8 cellular contexts compared by ENCODE assay signal in the genomic region with DNA sequence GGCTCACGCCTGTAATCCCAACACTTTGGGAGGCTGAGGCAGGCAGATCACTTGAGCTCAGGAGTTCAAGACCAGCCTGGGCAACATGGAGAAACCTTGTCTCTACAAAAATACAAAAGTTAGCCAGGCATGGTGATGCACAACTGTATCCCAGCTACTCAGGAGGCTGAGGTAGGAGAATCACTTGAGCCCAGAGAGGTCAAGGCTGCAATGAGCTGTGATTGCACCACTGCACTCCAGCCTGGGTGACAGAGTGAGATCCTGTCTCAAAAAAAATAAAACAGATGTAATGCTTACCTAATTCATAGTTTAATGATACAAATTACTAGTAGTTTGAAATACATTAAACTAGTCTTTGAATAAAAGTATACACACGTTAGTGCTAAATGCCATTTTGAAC. TPM values are rescaled to one million over a fixed set of nuclear protein-coding genes. Genes with fewer than 3 reads are reported as not detected.
DNase-seq lines count a peak whose midpoint lies in the region; ATAC-seq and TF ChIP-seq lines count a peak whose summit lies in the region.
"Not testable (repeated sequence)": the region's sequence is repeated elsewhere in the genome, so short reads cannot be mapped to it uniquely, and the experiment has no call there.

No MANE protein-coding gene starts in this region.

- DNase-seq in CD4-positive, CD25-positive, alpha-beta regulatory T cell; dorsolateral prefrontal cortex; left ventricle myocardium inferior; smooth muscle cell (lab: John Stamatoyannopoulos, UW; ENCODE audit: unreplicated experiment); vagina (ENCODE audit: extremely low spot score in 2 of 2): not testable (repeated sequence)
- peak; percentile 86 for DNase-seq in NCI-H460 (ENCODE audit: extremely low read depth, low read depth)

- H3K27ac Mint-ChIP-seq in CD4-positive, CD25-positive, alpha-beta regulatory T cell, result not testable (repeated sequence)
- H3K27ac Mint-ChIP-seq in activated T-helper 17 cell treated with anti-CD3 and anti-CD28 coated beads, Interleukin-2, amount 50 U/mL, for 72 hours, result peak overlapping the region; percentile 31

- H3K27ac ChIP-seq in CD4-positive, CD25-positive, alpha-beta regulatory T cell (ENCODE audit: insufficient read depth, low read length, poor library complexity, severe bottlenecking), result peak overlapping the region; percentile 23
- peak overlapping the region in 44 of 59 donors; percentile 1 to 86 (median 60) for H3K27ac ChIP-seq in dorsolateral prefrontal cortex
- peak overlapping the region; percentile 83 for H3K27ac ChIP-seq in left ventricle myocardium inferior (replicated peaks)
- H3K27ac ChIP-seq in muscle layer of duodenum (ENCODE audit: low read length), result peak overlapping the region; percentile 86
- H3K27ac ChIP-seq in smooth muscle cell (ENCODE audit: low read depth), result peak overlapping the region; percentile 96
- H3K27ac ChIP-seq in vagina, result peak overlapping the region; percentile 79

- 87% methylated on average over 2 of the region's 2 CpGs for WGBS in smooth muscle cell (ENCODE audit: low lambda C conversion rate)

- not testable (repeated sequence) for H3K27me3 ChIP-seq in CD4-positive, CD25-positive, alpha-beta regulatory T cell (ENCODE audit: control insufficient read depth, insufficient read depth, low read length); dorsolateral prefrontal cortex; left ventricle myocardium inferior (ENCODE audit: low read depth); muscle layer of duodenum (ENCODE audit: low read depth, low read length); smooth muscle cell (ENCODE audit: low read depth); vagina

- intact Hi-C loops in dorsolateral prefrontal cortex (cut with DNase I); left ventricle myocardium inferior (cut with micrococcal nuclease); vagina (cut with DNase I): not testable (repeated sequence)

- peak overlapping the region; percentile 3 for H3K9ac ChIP-seq in smooth muscle cell (ENCODE audit: low read depth)

- not testable (repeated sequence) for TF ChIP-seq CTCF in dorsolateral prefrontal cortex (IDR thresholded peaks at IDR 0.05 in 54 of 56, conservative IDR thresholded peaks at IDR 0.05 in 2 of 56; ENCODE audit: low read depth in 1 of 56, partially characterized antibody in 56 of 56); left ventricle myocardium inferior (IDR thresholded peaks at IDR 0.05; ENCODE audit: borderline replicate concordance); smooth muscle cell (IDR thresholded peaks at IDR 0.05; ENCODE audit: borderline replicate concordance, insufficient read depth, poor library complexity, severe bottlenecking); vagina (IDR thresholded peaks at IDR 0.05)

- H3K36me3 ChIP-seq in CD4-positive, CD25-positive, alpha-beta regulatory T cell (ENCODE audit: control insufficient read depth, insufficient read depth, low read length), result peaks cover 14% of the 10 kb centered on the region
- H3K36me3 ChIP-seq in left ventricle myocardium inferior (peaks cover 20% of the 10 kb centered on the region), muscle layer of duodenum (ENCODE audit: control insufficient read depth in 1 of 2, insufficient read depth in 2 of 2, low read length in 2 of 2) (peaks cover under 1 to 11% of the 10 kb centered on the region in 2 donors), vagina (peaks cover 0 to 16% of the 10 kb centered on the region in 2 donors)
- H3K36me3 ChIP-seq in smooth muscle cell (ENCODE audit: low read depth), result not testable (repeated sequence)

- H3K36me3 Mint-ChIP-seq in CD4-positive, CD25-positive, alpha-beta regulatory T cell, result peaks cover 18% of the 10 kb centered on the region
- H3K36me3 Mint-ChIP-seq in activated T-helper 17 cell treated with anti-CD3 and anti-CD28 coated beads, Interleukin-2, amount 50 U/mL, for 72 hours (ENCODE audit: low read depth), result peaks cover 58% of the 10 kb centered on the region

- not testable (repeated sequence) for H3K9me3 ChIP-seq in CD4-positive, CD25-positive, alpha-beta regulatory T cell (ENCODE audit: control insufficient read depth in 2 of 2, low read length in 2 of 2); left ventricle myocardium inferior (replicated peaks); muscle layer of duodenum (ENCODE audit: control insufficient read depth in 1 of 2, low read length in 2 of 2); smooth muscle cell (replicated peaks; ENCODE audit: low read depth); vagina

- not testable (repeated sequence) for H3F3A ChIP-seq in smooth muscle cell (ENCODE audit: low read depth)

- H3K4me3 ChIP-seq in CD4-positive, CD25-positive, alpha-beta regulatory T cell (ENCODE audit: low read depth, low read length); left ventricle myocardium inferior; muscle layer of duodenum (ENCODE audit: low read depth in 1 of 2, low read length in 2 of 2); smooth muscle cell; vagina: not testable (repeated sequence)
- H3K4me3 ChIP-seq in dorsolateral prefrontal cortex, result peak overlapping the region in 11 of 59 donors; percentile 12 to 54 (median 35)

- H4K20me1 ChIP-seq in smooth muscle cell (ENCODE audit: low read depth), result peaks cover 98% of the 10 kb centered on the region

- peaks cover 98% of the 10 kb centered on the region for H3K79me2 ChIP-seq in smooth muscle cell (ENCODE audit: low read depth)

- not testable (repeated sequence) for H2AFZ ChIP-seq in smooth muscle cell (ENCODE audit: low read depth)

- not testable (repeated sequence) for H3K9me3 Mint-ChIP-seq in CD4-positive, CD25-positive, alpha-beta regulatory T cell; activated T-helper 17 cell treated with anti-CD3 and anti-CD28 coated beads, Interleukin-2, amount 50 U/mL, for 72 hours

- H3K4me3 Mint-ChIP-seq in CD4-positive, CD25-positive, alpha-beta regulatory T cell; activated T-helper 17 cell treated with anti-CD3 and anti-CD28 coated beads, Interleukin-2, amount 50 U/mL, for 72 hours: not testable (repeated sequence)

- H3K4me1 Mint-ChIP-seq in CD4-positive, CD25-positive, alpha-beta regulatory T cell, result peaks cover 19 to 69% (median 40%) of the 10 kb centered on the region in 4 donors
- peaks cover 30% of the 10 kb centered on the region for H3K4me1 Mint-ChIP-seq in activated T-helper 17 cell treated with anti-CD3 and anti-CD28 coated beads, Interleukin-2, amount 50 U/mL, for 72 hours

- H3K27me3 Mint-ChIP-seq in CD4-positive, CD25-positive, alpha-beta regulatory T cell; activated T-helper 17 cell treated with anti-CD3 and anti-CD28 coated beads, Interleukin-2, amount 50 U/mL, for 72 hours: not testable (repeated sequence)

- not testable (repeated sequence) for ATAC-seq in CD4-positive, CD25-positive, alpha-beta regulatory T cell (ENCODE audit: low read depth in 2 of 2); activated T-helper 17 cell treated with anti-CD3 and anti-CD28 coated beads, Interleukin-2, amount 50 U/mL, for 72 hours (replicated peaks)

- peaks cover 28% of the 10 kb centered on the region for H3K4me1 ChIP-seq in CD4-positive, CD25-positive, alpha-beta regulatory T cell (ENCODE audit: control insufficient read depth, insufficient read depth, low read length, poor library complexity, severe bottlenecking)
- peaks cover 85% of the 10 kb centered on the region for H3K4me1 ChIP-seq in left ventricle myocardium inferior
- peaks cover 20 to 28% of the 10 kb centered on the region in 2 donors for H3K4me1 ChIP-seq in muscle layer of duodenum (ENCODE audit: control insufficient read depth in 1 of 2, insufficient read depth in 2 of 2, low read length in 2 of 2)
- H3K4me1 ChIP-seq in smooth muscle cell (ENCODE audit: low read depth), result not testable (repeated sequence)
- peaks cover 75% of the 10 kb centered on the region for H3K4me1 ChIP-seq in vagina

- TF ChIP-seq POLR2A in vagina (IDR thresholded peaks at IDR 0.05), result not testable (repeated sequence)

- H3K4me2 ChIP-seq in smooth muscle cell, result peak overlapping the region; percentile 70

RNA-seq across cellular contexts. Expression of a gene that starts 7.1 kb away (rescaled TPM):
- total RNA-seq in CD4-positive, CD25-positive, alpha-beta regulatory T cell, result 314 TPM
- polyA plus RNA-seq in CD4-positive, CD25-positive, alpha-beta regulatory T cell, result 10 to 100 TPM; 23.6 to 36.8 (median 30.9) TPM
- total RNA-seq in NCI-H460 (2014; rRNA removed; shearing (Covaris generic)), result 1,235 and 1,394 TPM in 2 replicates
- 916 and 1,245 TPM in 2 replicates for polyA plus RNA-seq in NCI-H460 (2014; cell fraction: nucleus; rRNA removed)
- total RNA-seq in activated T-helper 17 cell treated with anti-CD3 and anti-CD28 coated beads, Interleukin-2, amount 50 U/mL, for 72 hours, result 100 to 1,000 TPM; 319 to 383 TPM
- total RNA-seq in dorsolateral prefrontal cortex, result 1,000 to 10,000 TPM in 97 of 120 experiments, 100 to 1,000 TPM in 23; 740 to 1,310 (median 1,110) TPM
- 402 TPM for total RNA-seq in left ventricle myocardium inferior
- total RNA-seq in smooth muscle cell, result 399 and 408 TPM in 2 replicates
- 137 and 172 TPM in 2 replicates for polyA plus RNA-seq in smooth muscle cell
- 499 TPM for total RNA-seq in vagina

Comparison
In these comparisons a context has a peak if more than half of its experiments do, and no peak if none do; other contexts are left out.
1. H3K27ac ChIP-seq: peak in every context shown above with its lines; median percentile 96 in smooth muscle cell; 86 in muscle layer of duodenum; 83 in left ventricle myocardium inferior; 79 in vagina; 60 in dorsolateral prefrontal cortex; 23 in CD4-positive, CD25-positive, alpha-beta regulatory T cell.